ENCODE assay signal across 9 cellular contexts in the genomic region with DNA sequence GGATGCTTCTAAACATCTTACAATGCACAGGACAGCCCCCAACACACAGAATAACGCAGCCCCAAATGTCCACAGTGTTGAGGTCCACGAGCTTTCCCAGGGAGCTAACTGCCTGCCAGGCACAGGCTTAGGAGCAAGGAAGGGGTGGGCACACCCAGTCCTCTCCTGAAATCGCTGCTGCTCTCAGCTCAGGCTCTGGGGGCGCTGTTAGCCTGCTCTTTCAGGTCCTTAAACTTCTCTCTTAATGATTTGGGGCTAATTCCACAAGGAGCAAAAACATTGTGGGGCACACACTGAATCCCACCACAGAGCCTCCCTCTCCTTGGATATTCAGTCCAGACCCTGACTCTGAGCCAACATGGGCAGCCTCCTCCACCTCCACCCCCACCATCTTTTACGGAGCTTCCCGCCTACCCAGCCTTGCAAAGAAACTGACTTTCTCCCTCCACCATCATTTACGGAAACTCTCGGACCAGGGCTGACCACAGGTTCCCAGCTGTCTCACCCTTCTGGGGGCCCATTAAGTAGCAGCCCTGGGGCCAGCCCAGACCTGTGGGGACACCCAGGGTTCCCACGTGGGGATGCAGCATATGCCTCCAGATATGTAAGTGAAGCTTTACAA. TPM values are rescaled to one million over a fixed set of nuclear protein-coding genes. Genes with fewer than 3 reads are reported as not detected.
DNase-seq lines count a peak whose midpoint lies in the region; ATAC-seq, FAIRE-seq and TF ChIP-seq lines count a peak whose summit lies in the region.
"Had no signal": no experiment of that assay in that cellular context is flagged by ENCODE, and none has a peak within 500 bp of the region (broad histone marks: within the 10 kb centered on the region; RNA-seq: fewer than 3 reads in every experiment).

No MANE protein-coding gene starts in this region.

- no peaks in the 10 kb centered on the region for H3K36me3 Mint-ChIP-seq in chondrocyte (ENCODE audit: low read depth)

- no peak for TF ChIP-seq POLR2A in GM12892 (IDR thresholded peaks at IDR 0.05; ENCODE audit: low read depth, low read length)

- in situ Hi-C loops in Panc1 (cut with HindIII; ENCODE audit: low pct_unique_long_range_greater_than_20kb, low sequenced_read_pairs) = no loop called here

- CTCF ChIA-PET in Panc1 (lab: Charles Lee) = interaction anchor here (0.6 to 1.9 kb wide), 13 partner anchors 9 to 170 kb away, joined by 3 to 10 read pairs (median 3); a partner anchor contains a TSS

- H3K27me3 ChIP-seq in Panc1 (ENCODE audit: control insufficient read depth, insufficient read depth, low read length) = peaks cover 4% of the 10 kb centered on the region; the same call in 1 of the 2 replicates

- POLR2A ChIA-PET in Panc1 (lab: Charles Lee) = interaction anchor here (0.6 kb wide), 1 partner anchor 208 kb away, joined by 9 read pairs; no protein-coding TSS in a partner anchor

- peak; percentile 92 for TF ChIP-seq CTCF in Panc1 (IDR thresholded peaks at IDR 0.05)
- peak; percentile 76 for TF ChIP-seq CTCF in chondrocyte (IDR thresholded peaks at IDR 0.05)
- TF ChIP-seq CTCF in mucosa of descending colon (IDR thresholded peaks at IDR 0.05) = no peak

- no peak overlapping the region for H3K4me3 Mint-ChIP-seq in chondrocyte (ENCODE audit: unreplicated experiment)

- no TSS peak for BruUV-seq in Panc1 (replicated peaks; lab: Mats Ljungman, UMichigan)

- H3K36me3 ChIP-seq in Panc1 (ENCODE audit: control insufficient read depth, insufficient read depth, low read length) (no peaks in the 10 kb centered on the region), mucosa of descending colon (ENCODE audit: low read depth) (no peaks in the 10 kb centered on the region)

- no peak overlapping the region for H3K27ac ChIP-seq in Panc1 (ENCODE audit: low read length)
- H3K27ac ChIP-seq: epithelial cell of prostate had no signal

- peaks cover 24% of the 10 kb centered on the region for H3K27me3 Mint-ChIP-seq in chondrocyte (ENCODE audit: low read depth)

- H3K9me3 ChIP-seq in Panc1 (ENCODE audit: control insufficient read depth, insufficient read depth, low read depth, low read length) (no peaks in the 10 kb centered on the region), mucosa of descending colon (no peaks in the 10 kb centered on the region)

- H3K4me1 Mint-ChIP-seq in chondrocyte (ENCODE audit: low read depth) = peaks cover 24% of the 10 kb centered on the region

- no peaks in the 10 kb centered on the region for H3K9me3 Mint-ChIP-seq in chondrocyte (ENCODE audit: low read depth)

- ATAC-seq in Panc1 (peak; percentile 58), mucosa of descending colon (peak; percentile 63), HG03439 (IDR thresholded peaks at IDR 0.05; ENCODE audit: unreplicated experiment) (no peak), GM19455 (IDR thresholded peaks at IDR 0.05; ENCODE audit: unreplicated experiment) (no peak)

- peaks cover 11% of the 10 kb centered on the region; the same call in 1 of the 2 replicates for H3K4me1 ChIP-seq in Panc1 (ENCODE audit: control insufficient read depth, insufficient read depth, low read length)
- no peaks in the 10 kb centered on the region for H3K4me1 ChIP-seq in mucosa of descending colon (ENCODE audit: low read depth)

- FAIRE-seq in GM12892 (lab: Jason Lieb, UNC) = peak; percentile 17

- no peak overlapping the region for H3K27ac Mint-ChIP-seq in chondrocyte (ENCODE audit: unreplicated experiment)

- DNase-seq in Ammon's horn (ENCODE audit: low spot score) (peak; percentile 54), GM12892 (ENCODE audit: insufficient read length) (no peak), Panc1 (ENCODE audit: low read depth, low spot score) (peak; percentile 27), chondrocyte (ENCODE audit: low spot score) (no peak), mucosa of descending colon (peak in 2 of 3 donors; percentile 52 to 64), GF-D8 (lab: John Stamatoyannopoulos, UW) (no peak)

- intact Hi-C loops in Panc1 (cut with micrococcal nuclease; ENCODE audit: unreplicated experiment) = loop anchor here (5.0 kb wide), 1 partner anchor 171 kb away; a partner anchor contains a TSS
- intact Hi-C loops in mucosa of descending colon (cut with DNase I, micrococcal nuclease) = no loop called here

- H3K4me3 ChIP-seq in Panc1 (ENCODE audit: low read depth in 2 of 2, low read length in 2 of 2) (no peak overlapping the region), mucosa of descending colon (no peak overlapping the region)

RNA-seq across cellular contexts. Expression of a gene that starts 1.1 kb away (rescaled TPM):
- polyA plus RNA-seq in GM12892 (2012; ENCODE audit: missing spikeins) = not detected
- total RNA-seq in Panc1 (2021; ENCODE audit: unreplicated experiment) (not detected), chondrocyte (not detected in 3 replicates), mucosa of descending colon (not detected)
- not detected for polyA plus RNA-seq in Panc1 (2012; ENCODE audit: insufficient read length)

RNA-seq across cellular contexts. Expression of a gene that starts 20.3 kb away (rescaled TPM):
- polyA plus RNA-seq in GM12892 (2012; ENCODE audit: missing spikeins) = 0.17 TPM
- not detected for total RNA-seq in Panc1 (2021; ENCODE audit: unreplicated experiment)
- not detected for polyA plus RNA-seq in Panc1 (2012; ENCODE audit: insufficient read length)
- not detected in 3 replicates for total RNA-seq in chondrocyte
- 1 to 10 TPM in 1 of 3 donors, under 1 TPM in 2; 0.26 to 1.7 (median 0.95) TPM for total RNA-seq in mucosa of descending colon

RNA-seq across cellular contexts. Expression of a gene that starts 25.8 kb away (rescaled TPM):
- polyA plus RNA-seq in GM12892 (2012; ENCODE audit: missing spikeins) = not detected
- total RNA-seq in Panc1 (2021; ENCODE audit: unreplicated experiment) = not detected
- not detected for polyA plus RNA-seq in Panc1 (2012; ENCODE audit: insufficient read length)
- total RNA-seq in chondrocyte = not detected in 3 replicates
- not detected for total RNA-seq in mucosa of descending colon

RNA-seq across cellular contexts. Expression of a gene that starts 35.0 kb away (rescaled TPM):
- 0.74 TPM for polyA plus RNA-seq in GM12892 (2012; ENCODE audit: missing spikeins)
- total RNA-seq in Panc1 (2021; ENCODE audit: unreplicated experiment) = not detected
- polyA plus RNA-seq in Panc1 (2012; ENCODE audit: insufficient read length) = not detected
- not detected in 3 replicates for total RNA-seq in chondrocyte
- total RNA-seq in mucosa of descending colon = under 1 TPM in 2 of 3 donors, not detected in 1; 0.27 to 0.28 TPM

RNA-seq across cellular contexts. Expression of a gene that starts 57.3 kb away (rescaled TPM):
- polyA plus RNA-seq in GM12892 (2012; ENCODE audit: missing spikeins) = not detected
- total RNA-seq in Panc1 (2021; ENCODE audit: unreplicated experiment) (not detected), chondrocyte (not detected in 3 replicates), mucosa of descending colon (under 1 TPM in 2 of 3 donors, not detected in 1; 0.47 to 0.53 TPM)
- not detected for polyA plus RNA-seq in Panc1 (2012; ENCODE audit: insufficient read length)

Comparison
In these comparisons a context has a peak if more than half of its experiments do, and no peak if none do; other contexts are left out.
1. DNase-seq: peak in Ammon's horn (single experiment), Panc1 (single experiment) and mucosa of descending colon (2 of 3); none in GM12892 (single experiment), chondrocyte (single experiment) and GF-D8 (single experiment).
2. ATAC-seq: peak in Panc1 (single experiment) and mucosa of descending colon (single experiment); none in HG03439 (single experiment) and GM19455 (single experiment).